ENCODE assay signal across 8 cellular contexts in genomic region chr12:120230326-120230973, GRCh38. TPM values are rescaled to one million over a fixed set of nuclear protein-coding genes. Genes with fewer than 3 reads are reported as not detected.
DNase-seq lines count a peak whose midpoint lies in the region; ATAC-seq and TF ChIP-seq lines count a peak whose summit lies in the region.

No MANE protein-coding gene starts in this region.

- CTCF ChIA-PET in activated CD8-positive, alpha-beta T cell treated with anti-CD3 and anti-CD28 coated beads for 36 hours (lab: Charles Lee), result interaction anchor here (0.7 to 10.3 kb wide), 5 partner anchors 29 to 297 kb away, joined by 3 to 749 read pairs (median 9); partner anchors contain the start of genes PXN, RNU4-1, RNU4-2 and RPLP0

- H3K27ac Mint-ChIP-seq in activated CD8-positive, alpha-beta T cell treated with anti-CD3 and anti-CD28 coated beads for 36 hours, result peak overlapping the region; percentile 91
- H3K27ac Mint-ChIP-seq in glutamatergic neuron (ENCODE audit: unreplicated experiment), result peak overlapping the region; percentile 90

- H3K9me3 Mint-ChIP-seq in activated CD8-positive, alpha-beta T cell treated with anti-CD3 and anti-CD28 coated beads for 36 hours, result no peaks in the 10 kb centered on the region
- peaks cover 7% of the 10 kb centered on the region for H3K9me3 Mint-ChIP-seq in glutamatergic neuron (ENCODE audit: unreplicated experiment)

- H3K27ac ChIP-seq in HL-60 (replicated peaks), result peak overlapping the region; percentile 48

- no peak for ATAC-seq in activated CD8-positive, alpha-beta T cell treated with anti-CD3 and anti-CD28 coated beads for 36 hours
- ATAC-seq in HG03432 (IDR thresholded peaks at IDR 0.05; ENCODE audit: unreplicated experiment), result no peak

- H3K4me3 Mint-ChIP-seq in activated CD8-positive, alpha-beta T cell treated with anti-CD3 and anti-CD28 coated beads for 36 hours, result peak overlapping the region; percentile 41
- H3K4me3 Mint-ChIP-seq in glutamatergic neuron (ENCODE audit: unreplicated experiment), result peak overlapping the region; percentile 74

- no peak for TF ChIP-seq CTCF in HL-60 (IDR thresholded peaks at IDR 0.05; ENCODE audit: insufficient read depth, low read length)
- TF ChIP-seq CTCF in activated CD8-positive, alpha-beta T cell treated with anti-CD3 and anti-CD28 coated beads for 36 hours (IDR thresholded peaks at IDR 0.05), result no peak
- no peak for TF ChIP-seq CTCF in glutamatergic neuron (IDR thresholded peaks at IDR 0.05; ENCODE audit: partially characterized antibody, unreplicated experiment)

- H3K27me3 ChIP-seq in HL-60 (ENCODE audit: insufficient read depth, poor library complexity, severe bottlenecking), result peaks cover 2% of the 10 kb centered on the region

- no peaks in the 10 kb centered on the region for H3K36me3 Mint-ChIP-seq in activated CD8-positive, alpha-beta T cell treated with anti-CD3 and anti-CD28 coated beads for 36 hours (ENCODE audit: low read depth)
- H3K36me3 Mint-ChIP-seq in glutamatergic neuron (ENCODE audit: unreplicated experiment), result no peaks in the 10 kb centered on the region

- DNase-seq in AG08395 (ENCODE audit: low spot score) (peak; percentile 90), HL-60 (ENCODE audit: low read depth in 1 of 2, low spot score in 1 of 2) (no peak), glutamatergic neuron (peak; percentile 50), posterior vena cava (ENCODE audit: low spot score) (peak; percentile 88), NCI-H187 treated with DMSO at 0.1 percent for 48 hours (lab: John Stamatoyannopoulos, UW) (no peak), amygdala (lab: John Stamatoyannopoulos, UW) (no peak)
- DNase-seq in activated CD8-positive, alpha-beta T cell treated with anti-CD3 and anti-CD28 coated beads for 36 hours, result no peak

- POLR2A ChIA-PET in activated CD8-positive, alpha-beta T cell treated with anti-CD3 and anti-CD28 coated beads for 36 hours (lab: Charles Lee), result interaction anchor here (0.9 to 15.4 kb wide), 8 partner anchors 10 to 61 kb away, joined by 3 to 394 read pairs (median 28); partner anchors contain the start of genes PXN, RNU4-1, RNU4-2 and RPLP0

- intact Hi-C loops in activated CD8-positive, alpha-beta T cell treated with anti-CD3 and anti-CD28 coated beads for 36 hours (cut with micrococcal nuclease), result no loop called here
- intact Hi-C loops in posterior vena cava (cut with DNase I), result loop anchor here in 1 of 2 donors (2.0 kb wide), 1 partner anchor 64 kb away; no protein-coding TSS in a partner anchor

- no peak overlapping the region for H3K4me3 ChIP-seq in HL-60 (replicated peaks; ENCODE audit: insufficient read depth, low read length)

- peaks cover 82% of the 10 kb centered on the region for H3K4me1 Mint-ChIP-seq in activated CD8-positive, alpha-beta T cell treated with anti-CD3 and anti-CD28 coated beads for 36 hours (ENCODE audit: low read depth)
- H3K4me1 Mint-ChIP-seq in glutamatergic neuron (ENCODE audit: low read depth, unreplicated experiment), result peaks cover 61% of the 10 kb centered on the region

- no peaks in the 10 kb centered on the region for H3K27me3 Mint-ChIP-seq in activated CD8-positive, alpha-beta T cell treated with anti-CD3 and anti-CD28 coated beads for 36 hours
- peaks cover 14% of the 10 kb centered on the region for H3K27me3 Mint-ChIP-seq in glutamatergic neuron (ENCODE audit: unreplicated experiment)

RNA-seq across cellular contexts. Expression of gene RPLP0, which starts 29.5 kb away (rescaled TPM):
- total RNA-seq in activated CD8-positive, alpha-beta T cell treated with anti-CD3 and anti-CD28 coated beads for 36 hours, result 1,000 to 10,000 TPM; 4,421 to 4,585 TPM
- total RNA-seq in glutamatergic neuron (ENCODE audit: unreplicated experiment), result 1,238 TPM
- 1,000 to 10,000 TPM; 1,277 to 1,372 TPM for total RNA-seq in posterior vena cava

RNA-seq across cellular contexts. Expression of gene PXN, which starts 35.1 kb away (rescaled TPM):
- total RNA-seq in activated CD8-positive, alpha-beta T cell treated with anti-CD3 and anti-CD28 coated beads for 36 hours, result 10 to 100 TPM; 40.2 to 45.3 TPM
- total RNA-seq in glutamatergic neuron (ENCODE audit: unreplicated experiment) (39.5 TPM), posterior vena cava (100 to 1,000 TPM; 110 to 113 TPM)

RNA-seq across cellular contexts. Expression of gene GCN1, which starts 35.9 kb away (rescaled TPM):
- total RNA-seq in activated CD8-positive, alpha-beta T cell treated with anti-CD3 and anti-CD28 coated beads for 36 hours, result 100 to 1,000 TPM; 130 to 137 TPM
- total RNA-seq in glutamatergic neuron (ENCODE audit: unreplicated experiment) (173 TPM), posterior vena cava (10 to 100 TPM; 50.2 to 52.5 TPM)

Comparison
In these comparisons a context has a peak if more than half of its experiments do, and no peak if none do; other contexts are left out.
1. DNase-seq: peak in AG08395 (single experiment), glutamatergic neuron (single experiment) and posterior vena cava (single experiment); none in HL-60 (0 of 2), activated CD8-positive, alpha-beta T cell treated with anti-CD3 and anti-CD28 coated beads for 36 hours (single experiment), NCI-H187 treated with DMSO at 0.1 percent for 48 hours (single experiment) and amygdala (0 of 56).